Comparison of ENCODE assay signal across 19 cellular contexts in the genomic region with DNA sequence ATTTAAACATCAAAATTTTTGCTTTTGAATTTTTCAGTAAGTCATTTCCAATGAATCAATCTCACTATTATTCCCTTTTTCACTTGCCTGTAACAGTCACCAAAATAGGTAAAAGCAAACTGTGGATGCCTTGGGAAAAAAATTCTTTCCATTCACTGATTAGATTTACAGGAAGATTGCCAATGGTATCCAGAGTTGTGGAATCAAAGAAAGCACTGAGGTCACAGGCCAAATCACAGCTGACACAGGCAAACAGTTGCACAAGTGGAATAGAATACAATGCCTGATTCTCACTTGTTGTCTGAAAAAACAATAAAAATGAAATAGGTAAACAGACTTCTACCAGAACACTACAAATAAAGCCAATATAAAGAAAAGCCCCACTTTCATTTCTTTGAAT. TPM values are rescaled to one million over a fixed set of nuclear protein-coding genes. Genes with fewer than 3 reads are reported as not detected.
DNase-seq lines count a peak whose midpoint lies in the region; TF ChIP-seq lines count a peak whose summit lies in the region.
"Had no signal": no experiment of that assay in that cellular context is flagged by ENCODE, and none has a peak within 500 bp of the region (broad histone marks: within the 10 kb centered on the region; RNA-seq: fewer than 3 reads in every experiment).

No MANE protein-coding gene starts in this region.

- H3K4me1 ChIP-seq in ACC112 (ENCODE audit: control insufficient read depth, insufficient read depth, low read length, unreplicated experiment) (peaks cover 29% of the 10 kb centered on the region), adipocyte (ENCODE audit: control insufficient read depth, insufficient read depth, low read length) (peaks cover 35% of the 10 kb centered on the region), esophagus muscularis mucosa (peaks cover 3 to 47% (median 36%) of the 10 kb centered on the region in 4 donors), mesenchymal stem cell (ENCODE audit: control insufficient read depth, insufficient read depth, low read depth, low read length) (no peaks in the 10 kb centered on the region), testis (no peaks in the 10 kb centered on the region), H9 (ENCODE audit: insufficient read depth, low read length) (no peaks in the 10 kb centered on the region)
- H3K4me1 ChIP-seq: parathyroid adenoma had no signal

- TF ChIP-seq CTCF in esophagus muscularis mucosa (IDR thresholded peaks at IDR 0.05): no peak
- no peak for TF ChIP-seq CTCF in testis (IDR thresholded peaks at IDR 0.05)
- no peak for TF ChIP-seq CTCF in H9 (conservative IDR thresholded peaks at IDR 0.05)

- H3K27ac Mint-ChIP-seq in H9: no peak overlapping the region
- H3K27ac Mint-ChIP-seq: IgD-negative memory B cell had no signal

- H3K27me3 ChIP-seq in ACC112 (ENCODE audit: insufficient read depth, low read length): no peaks in the 10 kb centered on the region
- H3K27me3 ChIP-seq in adipocyte (replicated peaks; ENCODE audit: control insufficient read depth, insufficient read depth, low read length): no peaks in the 10 kb centered on the region
- no peaks in the 10 kb centered on the region for H3K27me3 ChIP-seq in esophagus muscularis mucosa
- H3K27me3 ChIP-seq in mesenchymal stem cell (ENCODE audit: control insufficient read depth in 1 of 2, insufficient read depth in 1 of 2, low read length in 2 of 2): no peaks in the 10 kb centered on the region
- H3K27me3 ChIP-seq in testis: no peaks in the 10 kb centered on the region
- no peaks in the 10 kb centered on the region for H3K27me3 ChIP-seq in H9 (ENCODE audit: insufficient read depth, low read length)
- H3K27me3 ChIP-seq: cardiac muscle cell had no signal

- H3K18ac ChIP-seq in mesenchymal stem cell (ENCODE audit: low read depth in 1 of 2, low read length in 2 of 2) (no peak overlapping the region), H9 (ENCODE audit: insufficient read length, low read depth, low read length) (no peak overlapping the region)

- H2AK5ac ChIP-seq in mesenchymal stem cell (ENCODE audit: low read length, severe bottlenecking): no peak overlapping the region
- no peak overlapping the region for H2AK5ac ChIP-seq in H9 (ENCODE audit: insufficient read length, low read length)

- H3K79me2 ChIP-seq in ACC112 (ENCODE audit: control insufficient read depth, insufficient read depth, low read length, unreplicated experiment): no peaks in the 10 kb centered on the region
- no peaks in the 10 kb centered on the region for H3K79me2 ChIP-seq in H9 (ENCODE audit: insufficient read depth, low read length)
- H3K79me2 ChIP-seq: parathyroid adenoma had no signal

- H3K27me3 Mint-ChIP-seq in H9 (ENCODE audit: low read depth): no peaks in the 10 kb centered on the region
- H3K27me3 Mint-ChIP-seq: IgD-negative memory B cell had no signal

- no peak for TF ChIP-seq POLR2A in esophagus muscularis mucosa (IDR thresholded peaks at IDR 0.05; ENCODE audit: low read depth)
- no peak for TF ChIP-seq POLR2A in testis (IDR thresholded peaks at IDR 0.05)

- H2AFZ ChIP-seq in ACC112 (ENCODE audit: low read length, unreplicated experiment) (no peak overlapping the region), mesenchymal stem cell (ENCODE audit: low read depth, low read length) (no peak overlapping the region), H9 (ENCODE audit: low read length) (no peak overlapping the region)
- H2AFZ ChIP-seq: parathyroid adenoma had no signal

- no peak overlapping the region for H3K4me2 ChIP-seq in mesenchymal stem cell (ENCODE audit: low read length, poor library complexity, severe bottlenecking)
- H3K4me2 ChIP-seq in H9 (ENCODE audit: insufficient read depth, insufficient read length, low read length): no peak overlapping the region

- H3K4me1 Mint-ChIP-seq in H9: no peaks in the 10 kb centered on the region
- H3K4me1 Mint-ChIP-seq: IgD-negative memory B cell had no signal

- H3K36me3 ChIP-seq in ACC112 (ENCODE audit: insufficient read depth, low read length) (peaks cover 12% of the 10 kb centered on the region; the same call in 1 of the 2 replicates), adipocyte (ENCODE audit: control insufficient read depth, insufficient read depth, low read length, severe bottlenecking) (peaks cover 61% of the 10 kb centered on the region), esophagus muscularis mucosa (peaks cover 0 to 84% (median 49%) of the 10 kb centered on the region in 4 donors), mesenchymal stem cell (ENCODE audit: control insufficient read depth in 1 of 2, insufficient read depth in 2 of 2, low read depth in 1 of 2, low read length in 2 of 2) (peaks cover 3 to 53% of the 10 kb centered on the region in 2 experiments), testis (ENCODE audit: low read depth, missing control alignments) (no peaks in the 10 kb centered on the region)

- H3K36me3 Mint-ChIP-seq in H9 (ENCODE audit: insufficient read depth in 1 of 3, low read depth in 3 of 3): peaks cover 0 to 29% (median 10%) of the 10 kb centered on the region in 3 experiments; a peak in 3 of 7 replicates

- no peaks in the 10 kb centered on the region for H3K23me2 ChIP-seq in H9 (ENCODE audit: insufficient read length, low read depth, low read length, poor library complexity, severe bottlenecking)

- no peaks in the 10 kb centered on the region for H3K9me3 Mint-ChIP-seq in H9
- H3K9me3 Mint-ChIP-seq: IgD-negative memory B cell had no signal

- H2BK15ac ChIP-seq in mesenchymal stem cell (ENCODE audit: low read depth, poor library complexity, severe bottlenecking): no peak overlapping the region
- H2BK15ac ChIP-seq in H9 (ENCODE audit: low read depth, low read length): no peak overlapping the region

- H2BK20ac ChIP-seq in H9 (ENCODE audit: low read depth, low read length, poor library complexity, severe bottlenecking): no peak overlapping the region

- H2BK5ac ChIP-seq in mesenchymal stem cell (ENCODE audit: low read depth, low read length, poor library complexity, severe bottlenecking) (no peak overlapping the region), H9 (ENCODE audit: insufficient read length, low read length) (no peak overlapping the region)

- no peak overlapping the region for H3K14ac ChIP-seq in mesenchymal stem cell (ENCODE audit: low read length in 2 of 2)
- no peak overlapping the region for H3K14ac ChIP-seq in H9 (ENCODE audit: insufficient read depth, low read length)

- DNase-seq in adipocyte (ENCODE audit: low read depth): peak; percentile 42
- no peak for DNase-seq in esophagus muscularis mucosa (ENCODE audit: extremely low spot score)
- peak; percentile 12 for DNase-seq in mesenchymal stem cell
- no peak for DNase-seq in HuH-7 (ENCODE audit: low spot score)
- DNase-seq in testis: no peak
- DNase-seq in central memory CD4-positive, alpha-beta T cell: no peak
- no peak for DNase-seq in H9
- DNase-seq: activated CD8-positive, alpha-beta memory T cell treated with anti-CD3 and anti-CD28 coated beads, Interleukin-2, amount 50 U/mL, for 4 hours; activated naive CD4-positive, alpha-beta T cell treated with Interleukin-2 at 50 U/mL for 16 hours; COR-L47; kidney; NCI-H1092; stimulated activated CD4-positive, alpha-beta T cell treated with anti-CD3 and anti-CD28 coated beads, Interleukin-12 subunit alpha, Interleukin-12 subunit beta, amount 100 ng/mL, for 4 hours; stimulated activated naive CD4-positive, alpha-beta T cell treated with Interleukin-2 at 50 U/mL for 16 hours had no signal

- no peaks in the 10 kb centered on the region for H4K20me1 ChIP-seq in H9 (ENCODE audit: control insufficient read depth, insufficient read depth, insufficient read length)

- H2BK120ac ChIP-seq in mesenchymal stem cell (ENCODE audit: low read depth, low read length): no peak overlapping the region
- no peak overlapping the region for H2BK120ac ChIP-seq in H9 (ENCODE audit: low read depth, low read length, poor library complexity, severe bottlenecking)

- H2BK12ac ChIP-seq in mesenchymal stem cell (ENCODE audit: low read length in 2 of 2) (no peak overlapping the region), H9 (ENCODE audit: insufficient read length, low read depth, low read length) (no peak overlapping the region)

- intact Hi-C loops in esophagus muscularis mucosa (cut with DNase I) (loop anchor here (5.0 kb wide), 1 partner anchor 197 kb away; no protein-coding TSS in a partner anchor), testis (cut with DNase I; ENCODE audit: low total_unique reads) (no loop called here)

- peak overlapping the region; percentile 40 for H3K9ac ChIP-seq in adipocyte (ENCODE audit: low read length)
- H3K9ac ChIP-seq in mesenchymal stem cell (ENCODE audit: low read length): peak overlapping the region; percentile 30
- H3K9ac ChIP-seq in H9 (ENCODE audit: extremely low read depth, insufficient read length, low read length): no peak overlapping the region
- H3K9ac ChIP-seq: parathyroid adenoma had no signal

- H3K4me3 Mint-ChIP-seq in H9: no peak overlapping the region
- H3K4me3 Mint-ChIP-seq: IgD-negative memory B cell had no signal

- H4K91ac ChIP-seq in mesenchymal stem cell (ENCODE audit: low read length) (no peak overlapping the region), H9 (ENCODE audit: insufficient read length, low read depth, low read length) (no peak overlapping the region)

- no peak overlapping the region for H3K56ac ChIP-seq in H9 (ENCODE audit: insufficient read length, low read depth, low read length)

- no peak overlapping the region for H3K4me3 ChIP-seq in ACC112 (ENCODE audit: low read depth, low read length)
- no peak overlapping the region for H3K4me3 ChIP-seq in adipocyte (ENCODE audit: low read length)
- no peak overlapping the region for H3K4me3 ChIP-seq in esophagus muscularis mucosa
- no peak overlapping the region for H3K4me3 ChIP-seq in mesenchymal stem cell (ENCODE audit: insufficient read depth in 1 of 2, low read depth in 1 of 2, low read length in 2 of 2)
- no peak overlapping the region for H3K4me3 ChIP-seq in testis
- H3K4me3 ChIP-seq: cardiac muscle cell, SK-N-MC had no signal

- H3K27ac ChIP-seq in ACC112 (ENCODE audit: low read depth, low read length) (peak overlapping the region; percentile 64), esophagus muscularis mucosa (replicated peaks in 1 of 4) (peak overlapping the region in 3 of 4 donors; percentile 8 to 42 (median 34)), mesenchymal stem cell (ENCODE audit: low read length, poor library complexity, severe bottlenecking) (peak overlapping the region; percentile 20), testis (no peak overlapping the region), H9 (ENCODE audit: insufficient read length, low read depth, low read length) (no peak overlapping the region)
- H3K27ac ChIP-seq: cardiac muscle cell, parathyroid adenoma, SK-N-MC had no signal

- no peak overlapping the region for H3K4ac ChIP-seq in mesenchymal stem cell (ENCODE audit: low read depth in 1 of 2, low read length in 2 of 2)
- H3K4ac ChIP-seq in H9 (ENCODE audit: low read depth, low read length): no peak overlapping the region

- no peak overlapping the region for H3T11ph ChIP-seq in H9 (ENCODE audit: low read length)

- H4K5ac ChIP-seq in H9 (ENCODE audit: insufficient read length, low read depth, low read length): no peak overlapping the region

- H3K23ac ChIP-seq in mesenchymal stem cell (ENCODE audit: low read length in 2 of 2) (no peak overlapping the region), H9 (ENCODE audit: insufficient read length, low read depth, low read length) (no peak overlapping the region)

- no peaks in the 10 kb centered on the region for H3K9me3 ChIP-seq in adipocyte (ENCODE audit: control insufficient read depth, low read length)
- no peaks in the 10 kb centered on the region for H3K9me3 ChIP-seq in esophagus muscularis mucosa
- no peaks in the 10 kb centered on the region for H3K9me3 ChIP-seq in mesenchymal stem cell (ENCODE audit: control insufficient read depth, low read length)
- no peaks in the 10 kb centered on the region for H3K9me3 ChIP-seq in testis
- H3K9me3 ChIP-seq in H9 (ENCODE audit: control insufficient read depth, low read depth, low read length): no peaks in the 10 kb centered on the region

- no peak for TF ChIP-seq EP300 in esophagus muscularis mucosa (IDR thresholded peaks at IDR 0.05)

- H3K79me1 ChIP-seq in mesenchymal stem cell (replicated peaks; ENCODE audit: low read length, poor library complexity, severe bottlenecking) (peaks cover 2% of the 10 kb centered on the region), H9 (ENCODE audit: insufficient read depth, low read depth, low read length, poor library complexity, severe bottlenecking) (no peaks in the 10 kb centered on the region)

- no peak overlapping the region for H4K8ac ChIP-seq in mesenchymal stem cell (ENCODE audit: low read length)
- H4K8ac ChIP-seq in H9 (replicated peaks; ENCODE audit: insufficient read length, low read depth, low read length): no peak overlapping the region

RNA-seq across cellular contexts. Expression of gene LTN1, which starts 48.4 kb away (rescaled TPM):
- total RNA-seq in esophagus muscularis mucosa: 10 to 100 TPM; 19.4 to 39.7 (median 26.5) TPM
- 9.0 TPM for polyA plus RNA-seq in mesenchymal stem cell (2013, experiment 1 of 2)
- polyA plus RNA-seq in mesenchymal stem cell (2013, experiment 2 of 2): 9.5 TPM
- 10 to 100 TPM; 34.1 to 47.2 TPM for total RNA-seq in testis
- 22.1 TPM for polyA plus RNA-seq in testis (ENCODE audit: insufficient read depth, low read depth, low replicate concordance)
- total RNA-seq in H9 (2021): 23.8 and 23.9 TPM in 2 replicates

Comparison
In these comparisons a context has a peak if more than half of its experiments do, and no peak if none do; other contexts are left out.
1. H3K27ac ChIP-seq: peak in ACC112 (single experiment), esophagus muscularis mucosa (3 of 4) and mesenchymal stem cell (single experiment); none in testis (0 of 2) and H9 (single experiment).
2. DNase-seq: peak in adipocyte (single experiment) and mesenchymal stem cell (single experiment); none in esophagus muscularis mucosa (single experiment), HuH-7 (single experiment), testis (single experiment), central memory CD4-positive, alpha-beta T cell (single experiment) and H9 (single experiment).